Comparison of ENCODE assay signal across 12 cellular contexts in genomic region chr7:150946826-150947750, GRCh38. TPM values are rescaled to one million over a fixed set of nuclear protein-coding genes. Genes with fewer than 3 reads are reported as not detected.
DNase-seq lines count a peak whose midpoint lies in the region; ATAC-seq and TF ChIP-seq lines count a peak whose summit lies in the region.
"Had no signal": no experiment of that assay in that cellular context is flagged by ENCODE, and none has a peak within 500 bp of the region (broad histone marks: within the 10 kb centered on the region; RNA-seq: fewer than 3 reads in every experiment).

No MANE protein-coding gene starts in this region.

- intact Hi-C loops in natural killer cell (cut with micrococcal nuclease) (no loop called here), MCF 10A (cut with micrococcal nuclease) (no loop called here)

- no peak for ATAC-seq in natural killer cell treated with Interleukin-12 subunit alpha and Interleukin-12 subunit beta and Interleukin-15 and Interleukin-18, amount 100 ng/mL, for 72 hours
- ATAC-seq in natural killer cell (no peak), GM21447 (IDR thresholded peaks at IDR 0.05; ENCODE audit: unreplicated experiment) (no peak), GM19455 (IDR thresholded peaks at IDR 0.05; ENCODE audit: unreplicated experiment) (no peak)

- BruUV-seq in MCF 10A (replicated peaks; lab: Mats Ljungman, UMichigan) = no TSS peak

- peaks cover 5 to 8% of the 10 kb centered on the region in 2 donors for H3K27me3 Mint-ChIP-seq in natural killer cell treated with Interleukin-12 subunit alpha and Interleukin-12 subunit beta and Interleukin-15 and Interleukin-18, amount 100 ng/mL, for 72 hours
- H3K27me3 Mint-ChIP-seq in natural killer cell (ENCODE audit: low read depth in 2 of 2) (peaks cover 0 to 8% of the 10 kb centered on the region in 2 donors), glutamatergic neuron (ENCODE audit: unreplicated experiment) (peaks cover 3% of the 10 kb centered on the region), mesothelial cell of epicardium (ENCODE audit: low read depth) (no peaks in the 10 kb centered on the region), MCF 10A (ENCODE audit: insufficient read depth, unreplicated experiment) (no peaks in the 10 kb centered on the region)

- H3K27ac Mint-ChIP-seq in natural killer cell treated with Interleukin-12 subunit alpha and Interleukin-12 subunit beta and Interleukin-15 and Interleukin-18, amount 100 ng/mL, for 72 hours = no peak overlapping the region
- H3K27ac Mint-ChIP-seq in natural killer cell = no peak overlapping the region
- H3K27ac Mint-ChIP-seq in glutamatergic neuron (ENCODE audit: unreplicated experiment) = no peak overlapping the region
- peak overlapping the region; percentile 43 for H3K27ac Mint-ChIP-seq in mesothelial cell of epicardium
- H3K27ac Mint-ChIP-seq in MCF 10A (ENCODE audit: low read depth, unreplicated experiment) = no peak overlapping the region

- H3K9me3 Mint-ChIP-seq in natural killer cell treated with Interleukin-12 subunit alpha and Interleukin-12 subunit beta and Interleukin-15 and Interleukin-18, amount 100 ng/mL, for 72 hours = no peaks in the 10 kb centered on the region
- H3K9me3 Mint-ChIP-seq in natural killer cell = no peaks in the 10 kb centered on the region
- H3K9me3 Mint-ChIP-seq in glutamatergic neuron (ENCODE audit: unreplicated experiment) = peaks cover 3% of the 10 kb centered on the region
- H3K9me3 Mint-ChIP-seq in mesothelial cell of epicardium = no peaks in the 10 kb centered on the region
- no peaks in the 10 kb centered on the region for H3K9me3 Mint-ChIP-seq in MCF 10A (ENCODE audit: unreplicated experiment)
- H3K9me3 Mint-ChIP-seq: naive B cell, WTC11 had no signal

- CTCF ChIA-PET in MCF 10A (lab: Yijun Ruan, JAX) = interaction anchor here (1.0 to 1.2 kb wide), 2 partner anchors 9 to 16 kb away, joined by 4 to 5 read pairs; no protein-coding TSS in a partner anchor

- no peaks in the 10 kb centered on the region for H3K36me3 Mint-ChIP-seq in natural killer cell treated with Interleukin-12 subunit alpha and Interleukin-12 subunit beta and Interleukin-15 and Interleukin-18, amount 100 ng/mL, for 72 hours
- H3K36me3 Mint-ChIP-seq in natural killer cell (no peaks in the 10 kb centered on the region), glutamatergic neuron (ENCODE audit: unreplicated experiment) (no peaks in the 10 kb centered on the region), mesothelial cell of epicardium (no peaks in the 10 kb centered on the region), MCF 10A (ENCODE audit: insufficient read depth, unreplicated experiment) (no peaks in the 10 kb centered on the region)
- H3K36me3 Mint-ChIP-seq: naive B cell had no signal

- POLR2A ChIA-PET in MCF 10A (lab: Yijun Ruan, JAX) = no interaction called here

- H3K4me1 Mint-ChIP-seq in natural killer cell treated with Interleukin-12 subunit alpha and Interleukin-12 subunit beta and Interleukin-15 and Interleukin-18, amount 100 ng/mL, for 72 hours (ENCODE audit: low read depth in 2 of 2) = peaks cover 0 to 2% of the 10 kb centered on the region in 2 donors
- no peaks in the 10 kb centered on the region for H3K4me1 Mint-ChIP-seq in natural killer cell
- H3K4me1 Mint-ChIP-seq in glutamatergic neuron (ENCODE audit: low read depth, unreplicated experiment) = peaks cover 10% of the 10 kb centered on the region
- peaks cover 49% of the 10 kb centered on the region for H3K4me1 Mint-ChIP-seq in mesothelial cell of epicardium
- H3K4me1 Mint-ChIP-seq in MCF 10A (ENCODE audit: insufficient read depth, unreplicated experiment) = peaks cover 21% of the 10 kb centered on the region

- DNase-seq in natural killer cell treated with Interleukin-12 subunit alpha and Interleukin-12 subunit beta and Interleukin-15 and Interleukin-18, amount 100 ng/mL, for 72 hours (ENCODE audit: low spot score) = peak; percentile 54
- DNase-seq in natural killer cell (no peak), glutamatergic neuron (peak; percentile 44), mesothelial cell of epicardium (ENCODE audit: low spot score in 2 of 2, unreplicated experiment in 2 of 2) (peak in 1 of 2 experiments; percentile 40), ureter (ENCODE audit: low spot score) (peak; percentile 48), MCF 10A (ENCODE audit: unreplicated experiment) (no peak)
- DNase-seq: GDM1, naive B cell, RPMI8226 had no signal

- TF ChIP-seq CTCF in natural killer cell (IDR thresholded peaks at IDR 0.05) (no peak), glutamatergic neuron (IDR thresholded peaks at IDR 0.05; ENCODE audit: partially characterized antibody, unreplicated experiment) (no peak), mesothelial cell of epicardium (IDR thresholded peaks at IDR 0.05; ENCODE audit: unreplicated experiment) (no peak), MCF 10A (IDR thresholded peaks at IDR 0.05; ENCODE audit: unreplicated experiment) (no peak)

- H3K4me3 Mint-ChIP-seq in natural killer cell treated with Interleukin-12 subunit alpha and Interleukin-12 subunit beta and Interleukin-15 and Interleukin-18, amount 100 ng/mL, for 72 hours = no peak overlapping the region
- H3K4me3 Mint-ChIP-seq in natural killer cell = no peak overlapping the region
- H3K4me3 Mint-ChIP-seq in glutamatergic neuron (ENCODE audit: unreplicated experiment) = no peak overlapping the region
- H3K4me3 Mint-ChIP-seq in mesothelial cell of epicardium = peak overlapping the region; percentile 41
- H3K4me3 Mint-ChIP-seq in MCF 10A (ENCODE audit: unreplicated experiment) = no peak overlapping the region

RNA-seq across cellular contexts. Expression of gene KCNH2, which starts 31.0 kb away (rescaled TPM):
- total RNA-seq in natural killer cell treated with Interleukin-12 subunit alpha and Interleukin-12 subunit beta and Interleukin-15 and Interleukin-18, amount 100 ng/mL, for 72 hours = under 1 TPM in 1 of 2 donors, not detected in 1; 0.22 TPM
- total RNA-seq in natural killer cell = under 1 TPM in 2 of 3 donors, not detected in 1; 0.39 to 0.60 TPM
- total RNA-seq in glutamatergic neuron (ENCODE audit: unreplicated experiment) = 73.7 TPM
- total RNA-seq in mesothelial cell of epicardium = 11.2 to 12.3 TPM (median 11.7 TPM) in 3 replicates
- 17.7 TPM for total RNA-seq in ureter
- 0.09 TPM in 1 of 2 replicates, not detected in the other for total RNA-seq in MCF 10A (2022)

RNA-seq across cellular contexts. Expression of gene NOS3, which starts 43.7 kb away (rescaled TPM):
- total RNA-seq in natural killer cell treated with Interleukin-12 subunit alpha and Interleukin-12 subunit beta and Interleukin-15 and Interleukin-18, amount 100 ng/mL, for 72 hours = 1 to 10 TPM; 1.2 to 8.0 TPM
- 1 to 10 TPM; 2.6 to 5.9 (median 3.8) TPM for total RNA-seq in natural killer cell
- total RNA-seq in glutamatergic neuron (ENCODE audit: unreplicated experiment) = 0.86 TPM
- 6.0 to 7.8 TPM (median 6.6 TPM) in 3 replicates for total RNA-seq in mesothelial cell of epicardium
- total RNA-seq in ureter = 50.7 TPM
- total RNA-seq in MCF 10A (2022) = 0.20 and 0.30 TPM in 2 replicates

Comparison
In these comparisons a context has a peak if more than half of its experiments do, and no peak if none do; other contexts are left out.
1. DNase-seq: peak in natural killer cell treated with Interleukin-12 subunit alpha and Interleukin-12 subunit beta and Interleukin-15 and Interleukin-18, amount 100 ng/mL, for 72 hours (single experiment), glutamatergic neuron (single experiment) and ureter (single experiment); none in natural killer cell (single experiment) and MCF 10A (single experiment).